In the genomic region with DNA sequence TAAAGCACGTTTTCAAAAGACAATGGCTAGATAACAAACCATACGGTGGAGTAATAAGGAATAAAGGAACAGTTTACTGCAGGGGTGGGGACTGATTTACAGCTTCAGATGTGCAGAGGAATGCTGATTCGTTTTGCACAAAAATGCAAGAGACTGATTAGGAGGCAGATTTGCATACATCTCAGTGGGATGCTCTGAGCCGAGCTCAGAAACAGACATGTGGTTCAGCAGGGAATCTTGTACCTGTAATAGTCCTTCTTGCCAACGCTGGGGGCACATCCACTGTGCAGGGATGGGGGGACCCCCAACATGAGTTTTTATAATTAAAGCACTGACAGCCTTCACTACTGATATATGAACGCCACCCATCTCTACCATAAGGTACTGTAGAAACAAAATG, we compare ENCODE assay signal across 2 cellular contexts.
TF ChIP-seq lines count a peak whose summit lies in the region.

No MANE protein-coding gene starts in this region.

TF ChIP-seq in GM23338, 12 proteins besides CTCF, POLR2A, EP300 and RAD21:
- TF ChIP-seq ZNF114 (CRISPR knock-in tag; IDR thresholded peaks at IDR 0.05) (no peak), STAT1 (IDR thresholded peaks at IDR 0.05; ENCODE audit: unreplicated experiment) (no peak), CREB1 (CRISPR knock-in tag; IDR thresholded peaks at IDR 0.05; ENCODE audit: low read depth) (no peak), ZNF331 (CRISPR knock-in tag; IDR thresholded peaks at IDR 0.05; ENCODE audit: low read depth) (no peak), NANOG (IDR thresholded peaks at IDR 0.05; ENCODE audit: borderline replicate concordance) (no peak), EZH2 (IDR thresholded peaks at IDR 0.05; ENCODE audit: low read depth, unreplicated experiment) (no peak), EZH2phosphoT487 (IDR thresholded peaks at IDR 0.05; ENCODE audit: unreplicated experiment) (no peak), POLR2AphosphoS5 (IDR thresholded peaks at IDR 0.05; ENCODE audit: low read depth) (no peak), JUNB (IDR thresholded peaks at IDR 0.05; ENCODE audit: unreplicated experiment) (no peak)
- TF ChIP-seq, protein P1, sequence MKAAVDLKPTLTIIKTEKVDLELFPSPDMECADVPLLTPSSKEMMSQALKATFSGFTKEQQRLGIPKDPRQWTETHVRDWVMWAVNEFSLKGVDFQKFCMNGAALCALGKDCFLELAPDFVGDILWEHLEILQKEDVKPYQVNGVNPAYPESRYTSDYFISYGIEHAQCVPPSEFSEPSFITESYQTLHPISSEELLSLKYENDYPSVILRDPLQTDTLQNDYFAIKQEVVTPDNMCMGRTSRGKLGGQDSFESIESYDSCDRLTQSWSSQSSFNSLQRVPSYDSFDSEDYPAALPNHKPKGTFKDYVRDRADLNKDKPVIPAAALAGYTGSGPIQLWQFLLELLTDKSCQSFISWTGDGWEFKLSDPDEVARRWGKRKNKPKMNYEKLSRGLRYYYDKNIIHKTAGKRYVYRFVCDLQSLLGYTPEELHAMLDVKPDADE (IDR thresholded peaks at IDR 0.05) = no peak
- TF ChIP-seq, protein P2, sequence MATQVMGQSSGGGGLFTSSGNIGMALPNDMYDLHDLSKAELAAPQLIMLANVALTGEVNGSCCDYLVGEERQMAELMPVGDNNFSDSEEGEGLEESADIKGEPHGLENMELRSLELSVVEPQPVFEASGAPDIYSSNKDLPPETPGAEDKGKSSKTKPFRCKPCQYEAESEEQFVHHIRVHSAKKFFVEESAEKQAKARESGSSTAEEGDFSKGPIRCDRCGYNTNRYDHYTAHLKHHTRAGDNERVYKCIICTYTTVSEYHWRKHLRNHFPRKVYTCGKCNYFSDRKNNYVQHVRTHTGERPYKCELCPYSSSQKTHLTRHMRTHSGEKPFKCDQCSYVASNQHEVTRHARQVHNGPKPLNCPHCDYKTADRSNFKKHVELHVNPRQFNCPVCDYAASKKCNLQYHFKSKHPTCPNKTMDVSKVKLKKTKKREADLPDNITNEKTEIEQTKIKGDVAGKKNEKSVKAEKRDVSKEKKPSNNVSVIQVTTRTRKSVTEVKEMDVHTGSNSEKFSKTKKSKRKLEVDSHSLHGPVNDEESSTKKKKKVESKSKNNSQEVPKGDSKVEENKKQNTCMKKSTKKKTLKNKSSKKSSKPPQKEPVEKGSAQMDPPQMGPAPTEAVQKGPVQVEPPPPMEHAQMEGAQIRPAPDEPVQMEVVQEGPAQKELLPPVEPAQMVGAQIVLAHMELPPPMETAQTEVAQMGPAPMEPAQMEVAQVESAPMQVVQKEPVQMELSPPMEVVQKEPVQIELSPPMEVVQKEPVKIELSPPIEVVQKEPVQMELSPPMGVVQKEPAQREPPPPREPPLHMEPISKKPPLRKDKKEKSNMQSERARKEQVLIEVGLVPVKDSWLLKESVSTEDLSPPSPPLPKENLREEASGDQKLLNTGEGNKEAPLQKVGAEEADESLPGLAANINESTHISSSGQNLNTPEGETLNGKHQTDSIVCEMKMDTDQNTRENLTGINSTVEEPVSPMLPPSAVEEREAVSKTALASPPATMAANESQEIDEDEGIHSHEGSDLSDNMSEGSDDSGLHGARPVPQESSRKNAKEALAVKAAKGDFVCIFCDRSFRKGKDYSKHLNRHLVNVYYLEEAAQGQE (IDR thresholded peaks at IDR 0.05; ENCODE audit: unreplicated experiment) = no peak

TF ChIP-seq in H1, 55 proteins besides CTCF, POLR2A, EP300 and RAD21:
- TF ChIP-seq TEAD4 (IDR thresholded peaks at IDR 0.05; ENCODE audit: low read depth, low read length) (0 out of 2 replicates have a peak, but pooled peaks have one; percentile 23), TAF1 (IDR thresholded peaks at IDR 0.05; ENCODE audit: low read depth, low read length) (no peak)
